In genomic region chr5:111262153-111262552, GRCh38 we compare ENCODE assay signal across 20 cellular contexts.
"Had no signal": no experiment of that assay in that cellular context is flagged by ENCODE, and none has a peak within 500 bp of the region (broad histone marks: within the 10 kb centered on the region; RNA-seq: fewer than 3 reads in every experiment).

No MANE protein-coding gene starts in this region.

- H3K27ac ChIP-seq: esophagus squamous epithelium, gastroesophageal sphincter, neutrophil, psoas muscle, spleen, stomach, thoracic aorta, transverse colon had no signal

- FAIRE-seq: colon had no signal

- H3K27me3 Mint-ChIP-seq: dendritic cell treated with granulocyte-macrophage colony-stimulating factor and Interleukin-4, amounts not matched to agents 40 ng/mL and 50 ng/mL, for 4 days; effector memory CD8-positive, alpha-beta T cell; naive thymus-derived CD4-positive, alpha-beta T cell; stimulated activated memory B cell treated with anti-CD40 and anti-IgM and Interleukin-4, amounts not matched to agents 10 μg/mL and 1 μg/mL and 100 μg/mL, for 72 hours had no signal

- H3K9me3 Mint-ChIP-seq: dendritic cell treated with granulocyte-macrophage colony-stimulating factor and Interleukin-4, amounts not matched to agents 40 ng/mL and 50 ng/mL, for 4 days; effector memory CD8-positive, alpha-beta T cell had no signal

- H3K4me1 ChIP-seq: gastroesophageal sphincter, psoas muscle, transverse colon had no signal

- H3K4me1 Mint-ChIP-seq: stimulated activated memory B cell treated with anti-CD40 and anti-IgM and Interleukin-4, amounts not matched to agents 10 μg/mL and 1 μg/mL and 100 μg/mL, for 72 hours had no signal

- H3K4me3 Mint-ChIP-seq: dendritic cell treated with granulocyte-macrophage colony-stimulating factor and Interleukin-4, amounts not matched to agents 40 ng/mL and 50 ng/mL, for 4 days; effector memory CD8-positive, alpha-beta T cell; stimulated activated memory B cell treated with anti-CD40 and anti-IgM and Interleukin-4, amounts not matched to agents 10 μg/mL and 1 μg/mL and 100 μg/mL, for 72 hours had no signal

- ATAC-seq: effector memory CD8-positive, alpha-beta T cell; gastroesophageal sphincter; left colon; naive thymus-derived CD4-positive, alpha-beta T cell; psoas muscle; sciatic nerve; stimulated activated memory B cell treated with anti-CD40 and anti-IgM and Interleukin-4, amounts not matched to agents 10 μg/mL and 1 μg/mL and 100 μg/mL, for 72 hours had no signal

- DNase-seq: effector memory CD8-positive, alpha-beta T cell; esophagus squamous epithelium; foreskin fibroblast; glutamatergic neuron; left colon; psoas muscle; spleen; stimulated activated CD4-positive, alpha-beta T cell treated with anti-CD3 and anti-CD28 coated beads, Interleukin-1b, Interleukin-23, amount 100 ng/mL, for 48 hours; stimulated activated CD4-positive, alpha-beta T cell treated with anti-CD3 and anti-CD28 coated beads, Interleukin-4, amount 100 ng/mL, for 24 hours; stomach; substantia nigra; transverse colon had no signal

- H3K9me3 ChIP-seq: gastroesophageal sphincter, neutrophil, psoas muscle, thoracic aorta, transverse colon had no signal

- H3K36me3 ChIP-seq: esophagus squamous epithelium, gastroesophageal sphincter, neutrophil, spleen, stomach, thoracic aorta, transverse colon had no signal

- H3K27ac Mint-ChIP-seq: dendritic cell treated with granulocyte-macrophage colony-stimulating factor and Interleukin-4, amounts not matched to agents 40 ng/mL and 50 ng/mL, for 4 days; effector memory CD8-positive, alpha-beta T cell; stimulated activated memory B cell treated with anti-CD40 and anti-IgM and Interleukin-4, amounts not matched to agents 10 μg/mL and 1 μg/mL and 100 μg/mL, for 72 hours had no signal

- H3K4me3 ChIP-seq: esophagus squamous epithelium, gastroesophageal sphincter, psoas muscle, spleen, stomach, thoracic aorta, transverse colon had no signal

- H3K36me3 Mint-ChIP-seq: stimulated activated memory B cell treated with anti-CD40 and anti-IgM and Interleukin-4, amounts not matched to agents 10 μg/mL and 1 μg/mL and 100 μg/mL, for 72 hours had no signal

- H3K27me3 ChIP-seq: esophagus squamous epithelium, gastroesophageal sphincter, neutrophil, spleen, stomach, transverse colon had no signal
